ENCODE assay signal across 26 cellular contexts in genomic region chr1:13823126-13823880, GRCh38.
"Had no signal": no experiment of that assay in that cellular context is flagged by ENCODE, and none has a peak within 500 bp of the region (broad histone marks: within the 10 kb centered on the region; RNA-seq: fewer than 3 reads in every experiment).

No MANE protein-coding gene starts in this region.

- H3K9me3 Mint-ChIP-seq: activated CD4-positive, alpha-beta memory T cell treated with anti-CD3 and anti-CD28 coated beads for 36 hours; activated naive CD4-positive, alpha-beta T cell treated with anti-CD3 and anti-CD28 coated beads, Interleukin-2, amount 50 U/mL, for 24 hours; activated T-cell treated with anti-CD3 and anti-CD28 coated beads, Interleukin-2, amount 50 U/mL, for 4 hours; activated T-helper 17 cell treated with anti-CD3 and anti-CD28 coated beads, Interleukin-2, amount 50 U/mL, for 72 hours; central memory CD8-positive, alpha-beta T cell; mesothelial cell of epicardium; naive thymus-derived CD4-positive, alpha-beta T cell had no signal

- H3K4me1 Mint-ChIP-seq: activated naive CD4-positive, alpha-beta T cell treated with anti-CD3 and anti-CD28 coated beads, Interleukin-2, amount 50 U/mL, for 24 hours; activated T-helper 17 cell treated with anti-CD3 and anti-CD28 coated beads, Interleukin-2, amount 50 U/mL, for 72 hours; mesothelial cell of epicardium had no signal

- H3K4me3 ChIP-seq: dorsolateral prefrontal cortex, gastrocnemius medialis, left ventricle myocardium inferior, psoas muscle, spleen, uterus had no signal

- H3K27me3 Mint-ChIP-seq: activated naive CD4-positive, alpha-beta T cell treated with anti-CD3 and anti-CD28 coated beads, Interleukin-2, amount 50 U/mL, for 24 hours; activated T-helper 17 cell treated with anti-CD3 and anti-CD28 coated beads, Interleukin-2, amount 50 U/mL, for 72 hours; central memory CD8-positive, alpha-beta T cell; naive thymus-derived CD4-positive, alpha-beta T cell had no signal

- H3K27ac Mint-ChIP-seq: activated CD4-positive, alpha-beta memory T cell treated with anti-CD3 and anti-CD28 coated beads for 36 hours; activated naive CD4-positive, alpha-beta T cell treated with anti-CD3 and anti-CD28 coated beads, Interleukin-2, amount 50 U/mL, for 24 hours; activated T-helper 17 cell treated with anti-CD3 and anti-CD28 coated beads, Interleukin-2, amount 50 U/mL, for 72 hours; mesothelial cell of epicardium had no signal

- H3K9me3 ChIP-seq: gastrocnemius medialis, left ventricle myocardium inferior, psoas muscle, spleen, uterus had no signal

- H3K27ac ChIP-seq: dorsolateral prefrontal cortex, gastrocnemius medialis, left ventricle myocardium inferior, parathyroid adenoma, psoas muscle, spleen, uterus, VCaP had no signal

- H3K4me1 ChIP-seq: gastrocnemius medialis, left ventricle myocardium inferior, parathyroid adenoma, psoas muscle, spleen, uterus had no signal

- H3K36me3 Mint-ChIP-seq: activated CD4-positive, alpha-beta memory T cell treated with anti-CD3 and anti-CD28 coated beads for 36 hours had no signal

- H2AFZ ChIP-seq: parathyroid adenoma had no signal

- H3K27me3 ChIP-seq: dorsolateral prefrontal cortex, gastrocnemius medialis, uterus had no signal

- DNase-seq: activated CD4-positive, alpha-beta memory T cell treated with anti-CD3 and anti-CD28 coated beads for 36 hours; activated CD4-positive, alpha-beta T cell treated with anti-CD3 and anti-CD28 coated beads for 48 hours; activated CD8-positive, alpha-beta memory T cell treated with anti-CD3 and anti-CD28 coated beads, Interleukin-2, amount 50 U/mL, for 4 hours; activated T-cell treated with anti-CD3 and anti-CD28 coated beads, Interleukin-2, amount 50 U/mL, for 4 hours; anterior cingulate cortex; dorsolateral prefrontal cortex; effector memory CD4-positive, alpha-beta T cell; gastrocnemius medialis; glutamatergic neuron; left ventricle myocardium inferior; mammary epithelial cell; nucleus accumbens; psoas muscle; spleen; stimulated activated naive CD4-positive, alpha-beta T cell treated with Interleukin-2 at 50 U/mL for 16 hours; T-helper 1 cell; T-helper 9 cell; trophoblast cell; uterus had no signal

- H3K4me3 Mint-ChIP-seq: activated CD4-positive, alpha-beta memory T cell treated with anti-CD3 and anti-CD28 coated beads for 36 hours; activated naive CD4-positive, alpha-beta T cell treated with anti-CD3 and anti-CD28 coated beads, Interleukin-2, amount 50 U/mL, for 24 hours; activated T-cell treated with anti-CD3 and anti-CD28 coated beads, Interleukin-2, amount 50 U/mL, for 4 hours; activated T-helper 17 cell treated with anti-CD3 and anti-CD28 coated beads, Interleukin-2, amount 50 U/mL, for 72 hours; central memory CD8-positive, alpha-beta T cell; mesothelial cell of epicardium; naive thymus-derived CD4-positive, alpha-beta T cell had no signal

- H3K9ac ChIP-seq: parathyroid adenoma had no signal

- ATAC-seq: activated T-cell treated with anti-CD3 and anti-CD28 coated beads, Interleukin-2, amount 50 U/mL, for 4 hours; activated T-helper 17 cell treated with anti-CD3 and anti-CD28 coated beads, Interleukin-2, amount 50 U/mL, for 72 hours; gastrocnemius medialis; naive thymus-derived CD4-positive, alpha-beta T cell; psoas muscle had no signal

- H3K36me3 ChIP-seq: uterus had no signal
